ENCODE assay signal across 8 cellular contexts in genomic region chr11:72642815-72643511, GRCh38. TPM values are rescaled to one million over a fixed set of nuclear protein-coding genes. Genes with fewer than 3 reads are reported as not detected.
DNase-seq lines count a peak whose midpoint lies in the region; ATAC-seq, FAIRE-seq and TF ChIP-seq lines count a peak whose summit lies in the region.

No MANE protein-coding gene starts in this region.

- H3K9me3 Mint-ChIP-seq in activated naive CD4-positive, alpha-beta T cell treated with anti-CD3 and anti-CD28 coated beads, Interleukin-2, amount 10 ng/mL, durations not matched to agents 7 days and 5 days: no peaks in the 10 kb centered on the region

- H3K9me3 ChIP-seq in SK-N-MC (ENCODE audit: low read depth, low read length): no peaks in the 10 kb centered on the region
- H3K9me3 ChIP-seq in parathyroid adenoma (ENCODE audit: control insufficient read depth, low read length): no peaks in the 10 kb centered on the region
- H3K9me3 ChIP-seq in upper lobe of right lung: no peaks in the 10 kb centered on the region

- H3K27ac ChIP-seq in SK-N-MC (no peak overlapping the region), parathyroid adenoma (no peak overlapping the region), upper lobe of right lung (peak overlapping the region; percentile 36)

- DNase-seq in D721Med (ENCODE audit: insufficient read length, low spot score) (peak; percentile 91), HT-29 (ENCODE audit: low spot score) (peak; percentile 57), SK-N-MC (ENCODE audit: low read depth, low spot score) (no peak), head of caudate nucleus (peak in 38 of 42 donors; percentile 43 to 85 (median 71)), upper lobe of right lung (peak; percentile 83), NCI-H2081 treated with DMSO at 0.1 percent for 48 hours (lab: John Stamatoyannopoulos, UW) (no peak)
- peak; percentile 71 for DNase-seq in activated naive CD4-positive, alpha-beta T cell treated with anti-CD3 and anti-CD28 coated beads, Interleukin-2, amount 10 ng/mL, durations not matched to agents 7 days and 5 days

- CTCF ChIA-PET in activated naive CD4-positive, alpha-beta T cell treated with anti-CD3 and anti-CD28 coated beads, Interleukin-2, amount 10 ng/mL, durations not matched to agents 7 days and 5 days (lab: Charles Lee): interaction anchor here (0.8 to 6.1 kb wide), 5 partner anchors 11 to 697 kb away, joined by 3 to 92 read pairs (median 3); no protein-coding TSS in a partner anchor

- no peaks in the 10 kb centered on the region for H3K36me3 Mint-ChIP-seq in activated naive CD4-positive, alpha-beta T cell treated with anti-CD3 and anti-CD28 coated beads, Interleukin-2, amount 10 ng/mL, durations not matched to agents 7 days and 5 days

- H3K4me1 ChIP-seq in parathyroid adenoma: no peaks in the 10 kb centered on the region
- H3K4me1 ChIP-seq in upper lobe of right lung: peaks cover 13% of the 10 kb centered on the region

- peak overlapping the region; percentile 62 for H3K4me2 ChIP-seq in parathyroid adenoma (ENCODE audit: low read length)

- peaks cover 5% of the 10 kb centered on the region for H3K4me1 Mint-ChIP-seq in activated naive CD4-positive, alpha-beta T cell treated with anti-CD3 and anti-CD28 coated beads, Interleukin-2, amount 10 ng/mL, durations not matched to agents 7 days and 5 days

- peak; percentile 70 for TF ChIP-seq CTCF in D721Med (IDR thresholded peaks at IDR 0.05; ENCODE audit: insufficient read depth, missing control alignments)
- peak; percentile 75 for TF ChIP-seq CTCF in parathyroid adenoma (IDR thresholded peaks at IDR 0.05)
- TF ChIP-seq CTCF in upper lobe of right lung (IDR thresholded peaks at IDR 0.05): peak; percentile 96

- intact Hi-C loops in head of caudate nucleus (cut with DNase I): loop anchor here (5.0 kb wide), 1 partner anchor 56 kb away; no protein-coding TSS in a partner anchor
- intact Hi-C loops in upper lobe of right lung (cut with DNase I): no loop called here

- peak overlapping the region; percentile 76 for H2AFZ ChIP-seq in parathyroid adenoma

- H3K27me3 Mint-ChIP-seq in activated naive CD4-positive, alpha-beta T cell treated with anti-CD3 and anti-CD28 coated beads, Interleukin-2, amount 10 ng/mL, durations not matched to agents 7 days and 5 days: peaks cover 14% of the 10 kb centered on the region

- H3K36me3 ChIP-seq in SK-N-MC (ENCODE audit: insufficient read depth, low read length) (no peaks in the 10 kb centered on the region), parathyroid adenoma (ENCODE audit: control insufficient read depth, insufficient read depth, low read length) (no peaks in the 10 kb centered on the region), upper lobe of right lung (no peaks in the 10 kb centered on the region)

- no peaks in the 10 kb centered on the region for H3K79me2 ChIP-seq in parathyroid adenoma

- peak overlapping the region; percentile 79 for H3K4me3 ChIP-seq in SK-N-MC
- peak overlapping the region; percentile 11 for H3K4me3 ChIP-seq in parathyroid adenoma (ENCODE audit: low read depth, low read length)
- H3K4me3 ChIP-seq in upper lobe of right lung: peak overlapping the region; percentile 58

- H3K9ac ChIP-seq in SK-N-MC (ENCODE audit: insufficient read length) (no peak overlapping the region), parathyroid adenoma (no peak overlapping the region)

- H3K27ac Mint-ChIP-seq in activated naive CD4-positive, alpha-beta T cell treated with anti-CD3 and anti-CD28 coated beads, Interleukin-2, amount 10 ng/mL, durations not matched to agents 7 days and 5 days: no peak overlapping the region

- H3K4me3 Mint-ChIP-seq in activated naive CD4-positive, alpha-beta T cell treated with anti-CD3 and anti-CD28 coated beads, Interleukin-2, amount 10 ng/mL, durations not matched to agents 7 days and 5 days: peak overlapping the region; percentile 55

- ATAC-seq in upper lobe of right lung: peak; percentile 85

- FAIRE-seq in D721Med (lab: Jason Lieb, UNC): no peak

- no peaks in the 10 kb centered on the region for H3K27me3 ChIP-seq in parathyroid adenoma (ENCODE audit: control insufficient read depth, insufficient read depth, low read length)
- H3K27me3 ChIP-seq in upper lobe of right lung: peaks cover 12% of the 10 kb centered on the region

RNA-seq across cellular contexts. Expression of gene PDE2A, which starts 31.3 kb away (rescaled TPM):
- 0.29 and 0.79 TPM in 2 replicates for total RNA-seq in HT-29 (2014; rRNA removed; shearing (Covaris generic))
- total RNA-seq in upper lobe of right lung: 27.3 TPM

Comparison
In these comparisons a context has a peak if more than half of its experiments do, and no peak if none do; other contexts are left out.
1. DNase-seq: peak in D721Med (single experiment), HT-29 (single experiment), activated naive CD4-positive, alpha-beta T cell treated with anti-CD3 and anti-CD28 coated beads, Interleukin-2, amount 10 ng/mL, durations not matched to agents 7 days and 5 days (single experiment), head of caudate nucleus (38 of 42) and upper lobe of right lung (single experiment); none in SK-N-MC (single experiment) and NCI-H2081 treated with DMSO at 0.1 percent for 48 hours (single experiment).
2. H3K4me3 ChIP-seq: peak in every context shown above with its lines; median percentile 79 in SK-N-MC; 58 in upper lobe of right lung; 11 in parathyroid adenoma.
3. RNA of gene PDE2A, which starts 31.3 kb away (total RNA-seq): 27.3 TPM in upper lobe of right lung (single experiment); 0.29 to 0.79 TPM in HT-29; every median in the first group is over 10 times any median in the second.
4. Peak in every context shown above with its lines, with median percentiles within 50 percentile points of each other: CTCF ChIP-seq.